ENCODE assay signal across 13 cellular contexts in genomic region chr9:14318934-14319513, GRCh38. TPM values are rescaled to one million over a fixed set of nuclear protein-coding genes. Genes with fewer than 3 reads are reported as not detected.
DNase-seq lines count a peak whose midpoint lies in the region; ATAC-seq and TF ChIP-seq lines count a peak whose summit lies in the region.
"Had no signal": no experiment of that assay in that cellular context is flagged by ENCODE, and none has a peak within 500 bp of the region (broad histone marks: within the 10 kb centered on the region; RNA-seq: fewer than 3 reads in every experiment).

No MANE protein-coding gene starts in this region.

- peak overlapping the region; percentile 31 for H3K27ac ChIP-seq in DOHH2 (ENCODE audit: low read depth, low read length)
- H3K27ac ChIP-seq in Panc1 (ENCODE audit: low read length), result peak overlapping the region; percentile 84
- peak overlapping the region; percentile 95 for H3K27ac ChIP-seq in hepatocyte
- H3K27ac ChIP-seq in stomach, result peak overlapping the region in 4 of 5 donors; percentile 93 to 99 (median 98)

- ATAC-seq in Panc1 (no peak), HG03159 (IDR thresholded peaks at IDR 0.05; ENCODE audit: unreplicated experiment) (no peak)
- ATAC-seq: activated CD4-positive, CD25-positive, alpha-beta regulatory T cell treated with anti-CD3 and anti-CD28 coated beads, Interleukin-2, amount 50 U/mL, for 24 hours; activated T-helper 17 cell treated with anti-CD3 and anti-CD28 coated beads, Interleukin-2, amount 50 U/mL, for 72 hours; stimulated activated memory B cell treated with anti-CD40 and anti-IgM and Interleukin-4, amounts not matched to agents 10 μg/mL and 1 μg/mL and 100 μg/mL, for 72 hours had no signal

- no TSS peak for BruUV-seq in Panc1 (replicated peaks; lab: Mats Ljungman, UMichigan)

- TF ChIP-seq POLR2A in stomach (IDR thresholded peaks at IDR 0.05), result no peak

- H2AFZ ChIP-seq in hepatocyte, result no peak overlapping the region

- DNase-seq in Panc1 (ENCODE audit: low read depth, low spot score) (no peak), hepatocyte (ENCODE audit: low spot score) (no peak), stomach (no peak), amygdala (lab: John Stamatoyannopoulos, UW) (no peak), NCI-H2196 treated with DMSO at 0.1 percent for 48 hours (lab: John Stamatoyannopoulos, UW; ENCODE audit: unreplicated experiment) (no peak), HUDEP-2 (lab: John Stamatoyannopoulos, UW; ENCODE audit: unreplicated experiment in 76 of 76) (no peak)
- DNase-seq: NCI-H2107, SHP77 treated with DMSO at 0.1 percent for 48 hours had no signal

- H3K4me1 ChIP-seq in DOHH2 (ENCODE audit: control insufficient read depth, low read length) (peaks cover 75% of the 10 kb centered on the region), Panc1 (ENCODE audit: control insufficient read depth, insufficient read depth, low read length) (peaks cover 4% of the 10 kb centered on the region), hepatocyte (ENCODE audit: insufficient read depth) (no peaks in the 10 kb centered on the region), stomach (peaks cover 20 to 68% (median 49%) of the 10 kb centered on the region in 4 donors)

- TF ChIP-seq EP300 in stomach (IDR thresholded peaks at IDR 0.05), result no peak

- 60% methylated on average over 4 of the region's 4 CpGs for whole genome bisulfite sequencing in hepatocyte (ENCODE audit: low lambda C conversion rate, missing lambda C conversion rate)
- 50 to 73% (median 68%) methylated on average over 4 of the region's 4 CpGs for WGBS in stomach, 5 donors

- H4K20me1 ChIP-seq in DOHH2 (ENCODE audit: control insufficient read depth, insufficient read depth, low read depth, low read length) (no peaks in the 10 kb centered on the region), hepatocyte (ENCODE audit: insufficient read depth, poor library complexity, severe bottlenecking) (no peaks in the 10 kb centered on the region)

- CTCF ChIA-PET in Panc1 (lab: Charles Lee), result no interaction called here

- H3K4me3 ChIP-seq in DOHH2 (ENCODE audit: low read length) (peak overlapping the region; percentile 33), Panc1 (ENCODE audit: low read depth in 2 of 2, low read length in 2 of 2) (peak overlapping the region in 1 of 2 experiments; percentile 20; a peak in 1 of 4 replicates), hepatocyte (no peak overlapping the region), stomach (no peak overlapping the region)

- no peaks in the 10 kb centered on the region for H3K36me3 ChIP-seq in DOHH2 (ENCODE audit: control insufficient read depth, low read length)
- no peaks in the 10 kb centered on the region for H3K36me3 ChIP-seq in Panc1 (ENCODE audit: control insufficient read depth, insufficient read depth, low read length)
- H3K36me3 ChIP-seq in hepatocyte (replicated peaks; ENCODE audit: insufficient read depth, low read depth), result no peaks in the 10 kb centered on the region
- H3K36me3 ChIP-seq in stomach, result no peaks in the 10 kb centered on the region

- no peaks in the 10 kb centered on the region for H3K27me3 ChIP-seq in DOHH2 (ENCODE audit: control insufficient read depth, low read length)
- H3K27me3 ChIP-seq in Panc1 (ENCODE audit: control insufficient read depth, insufficient read depth, low read length), result no peaks in the 10 kb centered on the region
- peaks cover 6% of the 10 kb centered on the region for H3K27me3 ChIP-seq in hepatocyte
- peaks cover 0 to 25% (median 5%) of the 10 kb centered on the region in 3 donors for H3K27me3 ChIP-seq in stomach

- TF ChIP-seq CTCF in DOHH2 (IDR thresholded peaks at IDR 0.05; ENCODE audit: low read depth, low read length, poor library complexity, severe bottlenecking) (no peak), Panc1 (IDR thresholded peaks at IDR 0.05) (no peak), hepatocyte (IDR thresholded peaks at IDR 0.05; ENCODE audit: poor library complexity) (no peak), stomach (IDR thresholded peaks at IDR 0.05) (no peak)

- peaks cover 12% of the 10 kb centered on the region for H3F3A ChIP-seq in DOHH2 (ENCODE audit: control insufficient read depth, insufficient read depth)

- intact Hi-C loops in Panc1 (cut with micrococcal nuclease; ENCODE audit: unreplicated experiment) (no loop called here), stomach (cut with DNase I; ENCODE audit: low total_unique reads) (no loop called here)

- H3K79me2 ChIP-seq in DOHH2 (ENCODE audit: control insufficient read depth, low read length), result peaks cover 19% of the 10 kb centered on the region
- H3K79me2 ChIP-seq in hepatocyte, result peaks cover 39% of the 10 kb centered on the region

- H3K9me2 ChIP-seq in DOHH2 (replicated peaks; ENCODE audit: control insufficient read depth, low read length) (no peaks in the 10 kb centered on the region), hepatocyte (replicated peaks; ENCODE audit: insufficient read depth) (no peaks in the 10 kb centered on the region)

- H3K4me2 ChIP-seq in DOHH2 (ENCODE audit: low read length) (peak overlapping the region; percentile 66), hepatocyte (peak overlapping the region; percentile 92)

- in situ Hi-C loops in Panc1 (cut with HindIII; ENCODE audit: low pct_unique_long_range_greater_than_20kb, low sequenced_read_pairs), result no loop called here

- POLR2A ChIA-PET in Panc1 (lab: Charles Lee), result no interaction called here

- H3K9me3 ChIP-seq in DOHH2 (ENCODE audit: control insufficient read depth, insufficient read depth, low read length), result no peaks in the 10 kb centered on the region
- no peaks in the 10 kb centered on the region for H3K9me3 ChIP-seq in Panc1 (ENCODE audit: control insufficient read depth, insufficient read depth, low read depth, low read length)
- H3K9me3 ChIP-seq in hepatocyte (ENCODE audit: low read depth), result no peaks in the 10 kb centered on the region
- H3K9me3 ChIP-seq in stomach, result no peaks in the 10 kb centered on the region

RNA-seq across cellular contexts. Expression of gene NFIB, which starts 5.1 kb away (rescaled TPM):
- total RNA-seq in Panc1 (2021; ENCODE audit: unreplicated experiment) (26.7 TPM), hepatocyte (22.8 and 27.3 TPM in 2 replicates), stomach (100 to 1,000 TPM in 4 of 5 donors, 10 to 100 TPM in 1; 30.1 to 624 (median 148) TPM)
- 5.0 TPM for polyA plus RNA-seq in Panc1 (2012; ENCODE audit: insufficient read length)
- polyA plus RNA-seq in hepatocyte (13.4 and 15.2 TPM in 2 replicates), stomach (1 to 10 TPM; 6.7 to 9.4 (median 7.7) TPM)

Comparison
In these comparisons a context has a peak if more than half of its experiments do, and no peak if none do; other contexts are left out.
1. H3K27ac ChIP-seq: peak in every context shown above with its lines; median percentile 98 in stomach; 95 in hepatocyte; 84 in Panc1; 31 in DOHH2.